8 cellular contexts compared by ENCODE assay signal in the genomic region with DNA sequence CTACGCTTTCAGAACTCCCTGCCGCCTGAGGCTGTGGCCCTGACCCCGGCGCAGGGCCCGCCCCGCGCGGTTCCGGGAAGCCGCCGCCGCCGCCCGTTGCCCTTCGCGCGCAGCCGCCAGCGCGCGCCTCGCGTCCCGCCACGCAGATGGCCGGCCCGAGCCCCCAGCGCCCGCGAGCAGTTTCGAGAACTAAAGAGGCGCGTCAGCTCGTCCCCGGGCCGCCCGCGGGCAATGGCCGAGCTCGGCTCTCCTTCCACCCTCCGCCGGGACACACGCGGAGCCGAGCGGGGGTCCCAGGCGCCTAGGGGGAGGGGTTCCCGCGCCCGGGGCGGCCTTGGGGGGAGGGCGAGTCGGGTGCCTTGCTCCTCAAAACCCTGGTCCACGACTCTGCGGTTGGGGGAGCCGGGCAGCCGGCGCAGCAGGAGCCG. TPM values are rescaled to one million over a fixed set of nuclear protein-coding genes. Genes with fewer than 3 reads are reported as not detected.
DNase-seq lines count a peak whose midpoint lies in the region; ATAC-seq, FAIRE-seq and TF ChIP-seq lines count a peak whose summit lies in the region.

No MANE protein-coding gene starts in this region.

- no peak for FAIRE-seq in GM19239 (lab: Jason Lieb, UNC)

- H3K4me3 ChIP-seq in SJSA1 (peak overlapping the region; percentile 78), right atrium auricular region (peak overlapping the region; percentile 69 to 77), psoas muscle (peak overlapping the region; percentile 86)

- H3K36me3 ChIP-seq in SJSA1 (peaks cover 46% of the 10 kb centered on the region), right atrium auricular region (no peaks in the 10 kb centered on the region), psoas muscle (ENCODE audit: insufficient read depth in 1 of 2, low read depth in 1 of 2) (peaks cover 3 to 6% of the 10 kb centered on the region in 2 donors)

- H3K27ac ChIP-seq in SJSA1 (peak overlapping the region; percentile 99), adipose tissue (ENCODE audit: low read depth, low read length) (peak overlapping the region; percentile 99), right atrium auricular region (peak overlapping the region; percentile 98 to 100), psoas muscle (peak overlapping the region; percentile 99)

- ATAC-seq in HG02763 (IDR thresholded peaks at IDR 0.05; ENCODE audit: unreplicated experiment) (peak; percentile 22), psoas muscle (peak; percentile 14 to 43 (median 37)), GM21360 (IDR thresholded peaks at IDR 0.05; ENCODE audit: unreplicated experiment) (no peak)

- TF ChIP-seq CTCF in right atrium auricular region (IDR thresholded peaks at IDR 0.05) (no peak), psoas muscle (IDR thresholded peaks at IDR 0.05) (no peak)

- DNase-seq in ELR (ENCODE audit: low read depth) (peak; percentile 64), SJSA1 (ENCODE audit: low read depth in 1 of 2, low spot score in 2 of 2) (peak; percentile 52 to 60), right atrium auricular region (ENCODE audit: low spot score) (no peak), psoas muscle (peak; percentile 61 to 78), GM19239 (ENCODE audit: insufficient read length, low spot score) (no peak)

- 0 to 1% (median 1%) methylated on average over 49 to 59 of the region's 59 CpGs for WGBS in adipose tissue, 3 donors
- 0% methylated on average over 44 to 59 of the region's 59 CpGs for WGBS in psoas muscle, 3 donors

- no peaks in the 10 kb centered on the region for H3K9me3 ChIP-seq in SJSA1 (replicated peaks)
- no peaks in the 10 kb centered on the region for H3K9me3 ChIP-seq in right atrium auricular region
- H3K9me3 ChIP-seq in psoas muscle, result no peaks in the 10 kb centered on the region

- intact Hi-C loops in psoas muscle (cut with DNase I), result loop anchor here in 1 of 2 donors (1.0 to 2.0 kb wide), 2 partner anchors 10 to 60 kb away; no protein-coding TSS in a partner anchor

- H3K4me1 ChIP-seq in SJSA1 (replicated peaks) (peaks cover 24% of the 10 kb centered on the region), right atrium auricular region (peaks cover 0 to 59% of the 10 kb centered on the region in 2 donors), psoas muscle (peaks cover 39% of the 10 kb centered on the region)

- H3K27me3 ChIP-seq in SJSA1 (replicated peaks) (no peaks in the 10 kb centered on the region), right atrium auricular region (no peaks in the 10 kb centered on the region), psoas muscle (ENCODE audit: insufficient read depth in 3 of 3, low read length in 2 of 3) (no peaks in the 10 kb centered on the region)

RNA-seq across cellular contexts. Expression of a gene that starts 1.8 kb away (rescaled TPM):
- total RNA-seq in SJSA1 (2014; rRNA removed; shearing (Covaris generic)), result 156 and 237 TPM in 2 replicates
- polyA plus RNA-seq in adipose tissue, result 100 to 1,000 TPM in 2 of 3 donors, 10 to 100 TPM in 1; 90.0 to 174 (median 103) TPM
- total RNA-seq in right atrium auricular region, result 10 to 100 TPM; 57.8 to 78.7 TPM
- 100 to 1,000 TPM in 2 of 4 donors, 10 to 100 TPM in 2; 68.0 to 154 (median 110) TPM for total RNA-seq in psoas muscle
- 100 to 1,000 TPM in 1 of 3 donors, 10 to 100 TPM in 2; 62.1 to 126 (median 75.2) TPM for polyA plus RNA-seq in psoas muscle

RNA-seq across cellular contexts. Expression of a gene that starts 29.7 kb away (rescaled TPM):
- total RNA-seq in SJSA1 (2014; rRNA removed; shearing (Covaris generic)), result 2.4 and 3.9 TPM in 2 replicates
- polyA plus RNA-seq in adipose tissue (1 to 10 TPM; 4.2 to 4.8 (median 4.4) TPM), psoas muscle (1 to 10 TPM; 2.0 to 9.8 (median 2.5) TPM)
- total RNA-seq in right atrium auricular region (1 to 10 TPM; 3.9 to 4.9 TPM), psoas muscle (1 to 10 TPM; 1.2 to 2.1 (median 1.5) TPM)

RNA-seq across cellular contexts. Expression of a gene that starts 35.7 kb away (rescaled TPM):
- total RNA-seq in SJSA1 (2014; rRNA removed; shearing (Covaris generic)), result not detected in 2 replicates
- polyA plus RNA-seq in adipose tissue (under 1 TPM in 2 of 3 donors, not detected in 1; 0.15 to 0.77 TPM), psoas muscle (under 1 TPM in 2 of 3 donors, not detected in 1; 0.18 to 0.74 TPM)
- total RNA-seq in right atrium auricular region (not detected), psoas muscle (1 to 10 TPM in 1 of 4 donors, not detected in 3; 3.0 TPM)

Comparison
In these comparisons a context has a peak if more than half of its experiments do, and no peak if none do; other contexts are left out.
1. DNase-seq: peak in ELR (single experiment), SJSA1 (2 of 2) and psoas muscle (2 of 2); none in right atrium auricular region (single experiment) and GM19239 (single experiment).
2. Peak in every context shown above with its lines, with median percentiles within 50 percentile points of each other: H3K27ac ChIP-seq and H3K4me3 ChIP-seq.